ENCODE assay signal across 11 cellular contexts in the genomic region with DNA sequence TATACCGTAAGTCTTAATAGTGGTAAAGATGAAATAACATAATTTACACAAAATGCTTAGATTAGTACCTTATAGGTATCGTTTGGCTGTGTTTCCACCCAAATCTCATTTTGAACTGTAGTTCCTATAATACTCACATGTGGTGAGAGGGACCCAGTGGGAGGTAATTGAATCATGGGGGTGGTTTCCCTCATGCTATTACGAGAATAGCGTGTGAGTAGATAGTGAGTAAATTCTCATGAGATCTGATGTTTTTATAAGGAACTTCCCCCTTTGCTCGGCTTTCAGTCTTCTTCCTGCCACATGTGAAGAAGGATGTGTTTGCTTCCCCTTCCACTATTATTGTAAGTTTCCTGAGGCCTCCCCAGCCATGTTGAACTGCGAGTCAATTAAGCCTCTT.
DNase-seq lines count a peak whose midpoint lies in the region; ATAC-seq and TF ChIP-seq lines count a peak whose summit lies in the region.
"Had no signal": no experiment of that assay in that cellular context is flagged by ENCODE, and none has a peak within 500 bp of the region (broad histone marks: within the 10 kb centered on the region; RNA-seq: fewer than 3 reads in every experiment).

No MANE protein-coding gene starts in this region.

- H3K9me3 ChIP-seq in naive thymus-derived CD4-positive, alpha-beta T cell (ENCODE audit: control insufficient read depth in 2 of 3, low read length in 3 of 3), result no peaks in the 10 kb centered on the region
- H3K9me3 ChIP-seq in left lung, result no peaks in the 10 kb centered on the region

- DNase-seq in SIG-M5 treated with dmso at 0.1 percent for 504 hours (lab: John Stamatoyannopoulos, UW; ENCODE audit: unreplicated experiment) (peak; percentile 43), EL (no peak), NCI-H774 (lab: John Stamatoyannopoulos, UW) (no peak), HPDE6-E6E7 (ENCODE audit: extremely low spot score) (no peak), left lung (no peak)
- DNase-seq in naive thymus-derived CD4-positive, alpha-beta T cell, result no peak
- DNase-seq: heart left ventricle had no signal

- no peaks in the 10 kb centered on the region for H3K36me3 ChIP-seq in naive thymus-derived CD4-positive, alpha-beta T cell (ENCODE audit: control insufficient read depth in 2 of 3, insufficient read depth in 3 of 3, low read length in 3 of 3)
- H3K36me3 ChIP-seq in left lung, result no peaks in the 10 kb centered on the region
- H3K36me3 ChIP-seq: heart left ventricle had no signal

- no peak overlapping the region for H3K27ac Mint-ChIP-seq in naive thymus-derived CD4-positive, alpha-beta T cell
- H3K27ac Mint-ChIP-seq: stimulated activated naive CD8-positive, alpha-beta T cell treated with anti-CD3 and anti-CD28 coated beads, Interleukin-15, Interleukin-2, amounts not matched to agents 100 ng/mL and 50 ng/mL, for 24 hours had no signal

- no peak for TF ChIP-seq CTCF in left lung (IDR thresholded peaks at IDR 0.05)

- H3K27me3 Mint-ChIP-seq in naive thymus-derived CD4-positive, alpha-beta T cell, result no peaks in the 10 kb centered on the region
- H3K27me3 Mint-ChIP-seq: stimulated activated naive CD8-positive, alpha-beta T cell treated with anti-CD3 and anti-CD28 coated beads, Interleukin-15, Interleukin-2, amounts not matched to agents 100 ng/mL and 50 ng/mL, for 24 hours had no signal

- no peaks in the 10 kb centered on the region for H3K4me1 Mint-ChIP-seq in naive thymus-derived CD4-positive, alpha-beta T cell

- intact Hi-C loops in naive thymus-derived CD4-positive, alpha-beta T cell (cut with micrococcal nuclease), result no loop called here
- intact Hi-C loops in left lung (cut with DNase I), result no loop called here

- no peak overlapping the region for H3K4me3 Mint-ChIP-seq in naive thymus-derived CD4-positive, alpha-beta T cell
- H3K4me3 Mint-ChIP-seq: stimulated activated naive CD8-positive, alpha-beta T cell treated with anti-CD3 and anti-CD28 coated beads, Interleukin-15, Interleukin-2, amounts not matched to agents 100 ng/mL and 50 ng/mL, for 24 hours had no signal

- CTCF ChIA-PET in naive thymus-derived CD4-positive, alpha-beta T cell (lab: Charles Lee), result no interaction called here

- H3K4me1 ChIP-seq in naive thymus-derived CD4-positive, alpha-beta T cell (ENCODE audit: control insufficient read depth in 2 of 2, insufficient read depth in 2 of 2, low read length in 2 of 2), result no peaks in the 10 kb centered on the region
- no peaks in the 10 kb centered on the region for H3K4me1 ChIP-seq in left lung

- ATAC-seq in GM19023 (IDR thresholded peaks at IDR 0.05; ENCODE audit: unreplicated experiment) (peak; percentile 64), HG03039 (IDR thresholded peaks at IDR 0.05; ENCODE audit: unreplicated experiment) (peak; percentile 81), left lung (no peak)
- ATAC-seq in naive thymus-derived CD4-positive, alpha-beta T cell, result peak; percentile 20
- ATAC-seq: K562 had no signal

- H3K9me3 Mint-ChIP-seq in naive thymus-derived CD4-positive, alpha-beta T cell, result peaks cover 0 to 4% (median 0%) of the 10 kb centered on the region in 11 donors
- H3K9me3 Mint-ChIP-seq: stimulated activated naive CD8-positive, alpha-beta T cell treated with anti-CD3 and anti-CD28 coated beads, Interleukin-15, Interleukin-2, amounts not matched to agents 100 ng/mL and 50 ng/mL, for 24 hours had no signal

- POLR2A ChIA-PET in naive thymus-derived CD4-positive, alpha-beta T cell (lab: Charles Lee), result no interaction called here

- no peaks in the 10 kb centered on the region for H3K36me3 Mint-ChIP-seq in naive thymus-derived CD4-positive, alpha-beta T cell

- no peaks in the 10 kb centered on the region for H3K27me3 ChIP-seq in naive thymus-derived CD4-positive, alpha-beta T cell (ENCODE audit: control insufficient read depth in 2 of 2, insufficient read depth in 2 of 2, low read length in 2 of 2)
- no peaks in the 10 kb centered on the region for H3K27me3 ChIP-seq in left lung
- H3K27me3 ChIP-seq: heart left ventricle had no signal

- no peak overlapping the region for H3K27ac ChIP-seq in naive thymus-derived CD4-positive, alpha-beta T cell (ENCODE audit: low read depth, low read length)
- H3K27ac ChIP-seq in left lung, result no peak overlapping the region
- H3K27ac ChIP-seq: heart left ventricle had no signal

- H3K4me3 ChIP-seq in naive thymus-derived CD4-positive, alpha-beta T cell (ENCODE audit: low read length), result no peak overlapping the region
- H3K4me3 ChIP-seq in left lung, result no peak overlapping the region
- H3K4me3 ChIP-seq: heart left ventricle, K562 had no signal
